Comparison of ENCODE assay signal across 1 cellular context in genomic region chr20:48722737-48723191, GRCh38.
TF ChIP-seq lines count a peak whose summit lies in the region.

No MANE protein-coding gene starts in this region.

TF ChIP-seq in GM12878, 131 proteins besides CTCF, POLR2A, EP300 and RAD21 (continued from another document):
- TF ChIP-seq BCL3 (IDR thresholded peaks at IDR 0.05; ENCODE audit: borderline replicate concordance, insufficient read depth, low read depth, low read length, poor library complexity, severe bottlenecking) (no peak), RCOR1 (conservative IDR thresholded peaks at IDR 0.05; ENCODE audit: low read depth, low read length) (no peak)
